ENCODE assay signal across 7 cellular contexts in the genomic region with DNA sequence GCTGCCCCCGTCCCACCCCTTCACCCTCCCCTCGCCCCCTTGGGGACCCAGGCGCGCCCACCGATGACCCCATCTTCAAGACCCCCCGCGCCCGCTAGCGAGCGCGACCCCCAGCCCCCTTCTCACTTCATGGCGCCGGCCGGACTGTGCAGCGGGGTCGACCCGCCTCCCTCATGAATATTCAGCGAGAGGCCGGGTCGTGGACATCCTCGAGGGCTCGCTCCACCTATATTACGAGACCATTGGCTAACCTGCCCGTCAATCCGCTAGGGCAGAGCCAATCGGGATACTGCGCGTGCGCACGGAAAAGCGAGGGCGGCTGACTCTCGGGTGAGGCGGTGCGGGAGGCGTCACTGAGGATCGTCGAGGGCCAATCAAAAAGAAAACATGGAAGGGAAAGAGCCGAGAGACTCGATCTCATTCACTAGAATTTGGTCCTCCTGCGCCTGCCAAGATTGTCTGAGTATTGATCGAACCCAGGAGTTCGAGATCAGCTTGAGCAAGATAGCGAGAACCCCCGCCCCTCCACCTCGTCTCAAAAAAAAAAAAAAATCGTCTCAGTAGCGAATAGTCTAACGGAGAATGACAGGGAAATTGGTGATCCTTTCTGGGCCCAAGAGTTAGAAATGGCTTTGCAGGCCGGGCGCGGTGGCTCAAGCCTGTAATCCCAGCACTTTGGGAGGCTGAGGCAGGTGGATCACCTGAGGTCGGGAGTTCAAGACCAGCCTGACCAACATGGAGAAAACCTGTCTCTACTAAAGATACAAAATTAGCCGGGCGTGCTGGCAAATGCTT. TPM values are rescaled to one million over a fixed set of nuclear protein-coding genes. Genes with fewer than 3 reads are reported as not detected.
DNase-seq lines count a peak whose midpoint lies in the region; ATAC-seq, FAIRE-seq and TF ChIP-seq lines count a peak whose summit lies in the region.

A gene (minus strand): TSS at position 164 of the 795 bp plus-strand sequence. CDS start 33 bp downstream, at position 131.

- H3K4me1 ChIP-seq in sigmoid colon = peaks cover 0 to 18% (median 7%) of the 10 kb centered on the region in 4 donors

- peak within 1 kb of the TSS; percentile 82 to 98 (median 90) for H3K4me3 ChIP-seq in sigmoid colon

- TF ChIP-seq EP300 in sigmoid colon (IDR thresholded peaks at IDR 0.05) = no peak

- H3K4me1 Mint-ChIP-seq in brain = peaks cover 29% of the 10 kb centered on the region

- intact Hi-C loops in sigmoid colon (cut with DNase I) = no loop called here

- TF ChIP-seq CTCF in brain (conservative IDR thresholded peaks at IDR 0.05) (no peak), sigmoid colon (IDR thresholded peaks at IDR 0.05) (no peak)

- no peaks in the 10 kb centered on the region for H3K36me3 ChIP-seq in sigmoid colon

- H3K9me3 ChIP-seq in sigmoid colon = no peaks in the 10 kb centered on the region

- peaks cover 21% of the 10 kb centered on the region for H3K36me3 Mint-ChIP-seq in brain

- ATAC-seq in GM18519 (IDR thresholded peaks at IDR 0.05; ENCODE audit: low FRiP score, unreplicated experiment) (peak; percentile 92), HG03060 (IDR thresholded peaks at IDR 0.05; ENCODE audit: low read depth, unreplicated experiment) (peak; percentile 72)

- H3K27me3 Mint-ChIP-seq in brain = peaks cover 6% of the 10 kb centered on the region

- peak within 1 kb of the TSS; percentile 85 to 96 (median 91) for H3K4me3 Mint-ChIP-seq in brain

- no peaks in the 10 kb centered on the region for H3K27me3 ChIP-seq in sigmoid colon

- H3K9me3 Mint-ChIP-seq in brain = no peaks in the 10 kb centered on the region

- peak; percentile 76 for FAIRE-seq in TTC549 (lab: Jason Lieb, UNC)

- no peak for TF ChIP-seq POLR2A in sigmoid colon (IDR thresholded peaks at IDR 0.05)

- WGBS in sigmoid colon, 2 donors = 2 to 3% methylated on average over 55 of the region's 55 CpGs

- H3K27ac Mint-ChIP-seq in brain = peak within 1 kb of the TSS; percentile 95 to 100 (median 99)

- peak within 1 kb of the TSS; percentile 73 to 82 (median 78) for H3K27ac ChIP-seq in sigmoid colon

- peak; percentile 92 for DNase-seq in NCI-H2107 treated with DMSO at 0.1 percent for 48 hours (lab: John Stamatoyannopoulos, UW; ENCODE audit: unreplicated experiment)
- DNase-seq in iPS DF 4.7 (ENCODE audit: extremely low read depth, low spot score) = peak; percentile 95
- peak; percentile 99 for DNase-seq in sigmoid colon

RNA-seq across cellular contexts. Expression of the gene that starts here (rescaled TPM):
- polyA plus RNA-seq in brain (ENCODE audit: insufficient read depth, low read depth, low replicate concordance) (34.8 TPM), sigmoid colon (10 to 100 TPM in 1 of 3 donors, 1 to 10 TPM in 2; 4.2 to 12.9 (median 9.0) TPM)
- total RNA-seq in sigmoid colon = 10 to 100 TPM in 1 of 4 donors, 1 to 10 TPM in 3; 4.6 to 12.8 (median 9.8) TPM

Comparison
In these comparisons a context has a peak if more than half of its experiments do, and no peak if none do; other contexts are left out.
1. Peak in every context shown above with its lines: DNase-seq, ATAC-seq, H3K4me3 ChIP-seq and H3K27ac ChIP-seq.